Comparison of ENCODE assay signal across 8 cellular contexts in the genomic region with DNA sequence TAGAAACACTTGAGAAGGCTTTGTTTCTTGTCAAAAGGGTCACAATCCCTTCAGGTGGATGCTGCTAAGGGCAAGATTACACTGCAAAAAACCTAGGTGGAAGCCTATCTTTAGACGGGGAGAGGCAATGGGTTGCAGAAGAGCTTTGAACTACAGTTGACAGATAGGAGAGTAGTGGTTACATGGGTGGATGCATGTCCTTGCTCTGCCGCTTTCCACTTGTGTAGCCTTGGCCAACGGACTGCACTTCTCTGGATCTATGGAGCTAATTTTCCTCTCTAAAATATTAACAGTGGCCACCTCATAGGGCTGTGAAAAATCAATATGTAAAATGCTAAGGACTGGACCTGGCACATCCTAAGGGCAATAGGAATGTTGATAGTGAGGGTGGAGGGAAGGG. TPM values are rescaled to one million over a fixed set of nuclear protein-coding genes. Genes with fewer than 3 reads are reported as not detected.
DNase-seq lines count a peak whose midpoint lies in the region; ATAC-seq and TF ChIP-seq lines count a peak whose summit lies in the region.

No MANE protein-coding gene starts in this region.

- H3K36me3 Mint-ChIP-seq in activated CD4-positive, alpha-beta T cell treated with anti-CD3 and anti-CD28 coated beads, Interleukin-2, amount 10 ng/mL, durations not matched to agents 7 days and 5 days (ENCODE audit: low read depth): no peaks in the 10 kb centered on the region
- H3K36me3 Mint-ChIP-seq in activated naive CD8-positive, alpha-beta T cell: peaks cover 5% of the 10 kb centered on the region

- peak overlapping the region in 1 of 2 donors; percentile 92 for H3K27ac ChIP-seq in thoracic aorta

- no peak for DNase-seq in activated CD4-positive, alpha-beta T cell treated with anti-CD3 and anti-CD28 coated beads, Interleukin-2, amount 10 ng/mL, durations not matched to agents 7 days and 5 days
- DNase-seq in activated CD4-positive, alpha-beta T cell treated with anti-CD3 and anti-CD28 coated beads for 4 hours: no peak
- no peak for DNase-seq in kidney epithelial cell (ENCODE audit: low read depth)
- no peak for DNase-seq in thoracic aorta (ENCODE audit: low spot score)
- DNase-seq in NCI-H524 treated with DMSO at 0.1 percent for 48 hours (lab: John Stamatoyannopoulos, UW): no peak

- peak overlapping the region; percentile 74 for H3K4me3 ChIP-seq in kidney epithelial cell (ENCODE audit: low read depth, low read length)
- H3K4me3 ChIP-seq in thoracic aorta: peak overlapping the region; percentile 95

- no peak for TF ChIP-seq CTCF in kidney epithelial cell (IDR thresholded peaks at IDR 0.05; ENCODE audit: insufficient read depth, low read length, poor library complexity, severe bottlenecking)
- no peak for TF ChIP-seq CTCF in thoracic aorta (IDR thresholded peaks at IDR 0.05)

- POLR2A ChIA-PET in activated CD4-positive, alpha-beta T cell treated with anti-CD3 and anti-CD28 coated beads, Interleukin-2, amount 10 ng/mL, durations not matched to agents 7 days and 5 days (lab: Charles Lee): interaction anchor here (0.8 kb wide), 1 partner anchor 34 kb away, joined by 4 read pairs; a partner anchor contains a TSS

- CTCF ChIA-PET in activated CD4-positive, alpha-beta T cell treated with anti-CD3 and anti-CD28 coated beads, Interleukin-2, amount 10 ng/mL, durations not matched to agents 7 days and 5 days (lab: Charles Lee): interaction anchor here (0.8 to 1.0 kb wide), 2 partner anchors 9 to 26 kb away, joined by 3 to 4 read pairs; no protein-coding TSS in a partner anchor

- H3K27me3 Mint-ChIP-seq in activated CD4-positive, alpha-beta T cell treated with anti-CD3 and anti-CD28 coated beads, Interleukin-2, amount 10 ng/mL, durations not matched to agents 7 days and 5 days: no peaks in the 10 kb centered on the region
- H3K27me3 Mint-ChIP-seq in activated naive CD8-positive, alpha-beta T cell: no peaks in the 10 kb centered on the region

- H3K27ac Mint-ChIP-seq in activated CD4-positive, alpha-beta T cell treated with anti-CD3 and anti-CD28 coated beads, Interleukin-2, amount 10 ng/mL, durations not matched to agents 7 days and 5 days: peak overlapping the region; percentile 100
- peak overlapping the region; percentile 100 for H3K27ac Mint-ChIP-seq in activated naive CD8-positive, alpha-beta T cell

- H3K9me3 ChIP-seq in thoracic aorta: no peaks in the 10 kb centered on the region

- peaks cover 13 to 17% of the 10 kb centered on the region in 2 donors for H3K4me1 ChIP-seq in thoracic aorta (ENCODE audit: control insufficient read depth in 1 of 2, low read depth in 2 of 2)

- H3K4me1 Mint-ChIP-seq in activated CD4-positive, alpha-beta T cell treated with anti-CD3 and anti-CD28 coated beads, Interleukin-2, amount 10 ng/mL, durations not matched to agents 7 days and 5 days: peaks cover 31% of the 10 kb centered on the region
- peaks cover 42% of the 10 kb centered on the region for H3K4me1 Mint-ChIP-seq in activated naive CD8-positive, alpha-beta T cell (ENCODE audit: low read depth)

- no peaks in the 10 kb centered on the region for H3K9me3 Mint-ChIP-seq in activated CD4-positive, alpha-beta T cell treated with anti-CD3 and anti-CD28 coated beads, Interleukin-2, amount 10 ng/mL, durations not matched to agents 7 days and 5 days
- no peaks in the 10 kb centered on the region for H3K9me3 Mint-ChIP-seq in activated naive CD8-positive, alpha-beta T cell (ENCODE audit: low read depth)

- ATAC-seq in thoracic aorta (ENCODE audit: insufficient number of reproducible peaks, low FRiP score, low read depth): no peak
- ATAC-seq in HG03025 (IDR thresholded peaks at IDR 0.05; ENCODE audit: low FRiP score, unreplicated experiment): no peak
- no peak for ATAC-seq in HG02852 (IDR thresholded peaks at IDR 0.05; ENCODE audit: unreplicated experiment)

- H3K36me3 ChIP-seq in kidney epithelial cell (ENCODE audit: control insufficient read depth, insufficient read depth, low read length) (no peaks in the 10 kb centered on the region), thoracic aorta (no peaks in the 10 kb centered on the region)

- H3K27me3 ChIP-seq in kidney epithelial cell (ENCODE audit: control insufficient read depth, insufficient read depth, low read length) (no peaks in the 10 kb centered on the region), thoracic aorta (replicated peaks; ENCODE audit: insufficient read depth) (no peaks in the 10 kb centered on the region)

- peak overlapping the region; percentile 99 for H3K4me3 Mint-ChIP-seq in activated CD4-positive, alpha-beta T cell treated with anti-CD3 and anti-CD28 coated beads, Interleukin-2, amount 10 ng/mL, durations not matched to agents 7 days and 5 days
- peak overlapping the region; percentile 99 for H3K4me3 Mint-ChIP-seq in activated naive CD8-positive, alpha-beta T cell

RNA-seq across cellular contexts. Expression of a gene that starts 1.0 kb away (rescaled TPM):
- total RNA-seq in activated CD4-positive, alpha-beta T cell treated with anti-CD3 and anti-CD28 coated beads, Interleukin-2, amount 10 ng/mL, durations not matched to agents 7 days and 5 days: 10 to 100 TPM; 12.7 TPM
- 49.5 and 51.5 TPM in 2 replicates for total RNA-seq in kidney epithelial cell
- total RNA-seq in thoracic aorta: 10 to 100 TPM; 18.5 to 35.9 TPM

RNA-seq across cellular contexts. Expression of a gene that starts 1.4 kb away (rescaled TPM):
- 10 to 100 TPM; 21.1 to 26.9 TPM for total RNA-seq in activated CD4-positive, alpha-beta T cell treated with anti-CD3 and anti-CD28 coated beads, Interleukin-2, amount 10 ng/mL, durations not matched to agents 7 days and 5 days
- 27.0 and 31.6 TPM in 2 replicates for total RNA-seq in kidney epithelial cell
- 10 to 100 TPM in 1 of 2 donors, 1 to 10 TPM in 1; 7.1 to 16.9 TPM for total RNA-seq in thoracic aorta

RNA-seq across cellular contexts. Expression of a gene that starts 22.3 kb away (rescaled TPM):
- total RNA-seq in activated CD4-positive, alpha-beta T cell treated with anti-CD3 and anti-CD28 coated beads, Interleukin-2, amount 10 ng/mL, durations not matched to agents 7 days and 5 days: 1 to 10 TPM; 5.4 to 5.6 TPM
- 1.6 and 4.6 TPM in 2 replicates for total RNA-seq in kidney epithelial cell
- 10 to 100 TPM; 20.0 to 44.0 TPM for total RNA-seq in thoracic aorta

RNA-seq across cellular contexts. Expression of a gene that starts 28.6 kb away (rescaled TPM):
- 1 to 10 TPM; 2.1 to 2.2 TPM for total RNA-seq in activated CD4-positive, alpha-beta T cell treated with anti-CD3 and anti-CD28 coated beads, Interleukin-2, amount 10 ng/mL, durations not matched to agents 7 days and 5 days
- total RNA-seq in kidney epithelial cell (1.2 and 2.7 TPM in 2 replicates), thoracic aorta (1 to 10 TPM; 4.0 to 4.2 TPM)

RNA-seq across cellular contexts. Expression of a gene that starts 34.7 kb away (rescaled TPM):
- total RNA-seq in activated CD4-positive, alpha-beta T cell treated with anti-CD3 and anti-CD28 coated beads, Interleukin-2, amount 10 ng/mL, durations not matched to agents 7 days and 5 days: 10 to 100 TPM; 11.6 to 11.7 TPM
- total RNA-seq in kidney epithelial cell: 4.5 and 5.7 TPM in 2 replicates
- total RNA-seq in thoracic aorta: 1 to 10 TPM; 1.2 to 4.0 TPM
